In the genomic region with DNA sequence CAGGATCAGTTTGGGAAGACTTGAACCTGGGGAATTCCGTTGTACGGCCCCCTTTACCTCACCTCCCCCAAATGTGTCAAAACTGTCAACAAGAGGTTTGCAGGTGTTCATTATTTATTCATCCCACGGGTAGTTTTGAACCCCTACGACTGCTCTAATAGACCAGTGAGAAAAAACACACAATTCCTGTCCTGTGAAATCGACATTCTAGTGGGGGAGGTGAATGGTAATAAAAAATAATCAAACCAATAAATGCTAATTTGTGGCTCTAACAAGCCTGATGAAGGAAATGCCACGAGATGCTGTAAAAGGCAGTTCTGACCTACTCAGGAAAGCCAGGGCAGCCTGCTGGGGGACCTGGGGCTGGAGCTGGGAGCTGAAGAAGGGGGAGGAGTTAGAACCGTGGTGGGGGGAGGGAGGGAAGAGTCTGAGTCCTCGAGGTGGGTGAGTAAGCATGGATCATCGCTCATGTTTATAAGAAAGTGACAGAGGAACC, we compare ENCODE assay signal across 9 cellular contexts. TPM values are rescaled to one million over a fixed set of nuclear protein-coding genes. Genes with fewer than 3 reads are reported as not detected.
DNase-seq lines count a peak whose midpoint lies in the region; ATAC-seq and TF ChIP-seq lines count a peak whose summit lies in the region.
"Had no signal": no experiment of that assay in that cellular context is flagged by ENCODE, and none has a peak within 500 bp of the region (broad histone marks: within the 10 kb centered on the region; RNA-seq: fewer than 3 reads in every experiment).

No MANE protein-coding gene starts in this region.

- peaks cover 4% of the 10 kb centered on the region for H3K36me3 Mint-ChIP-seq in progenitor cell of endocrine pancreas (ENCODE audit: insufficient read depth)

- peak overlapping the region; percentile 98 for H3K27ac Mint-ChIP-seq in progenitor cell of endocrine pancreas

- H3K9me3 Mint-ChIP-seq in progenitor cell of endocrine pancreas (ENCODE audit: low read depth) = no peaks in the 10 kb centered on the region

- no peak for ATAC-seq in GM18502 (IDR thresholded peaks at IDR 0.05; ENCODE audit: poor library complexity, unreplicated experiment)
- ATAC-seq in GM21529 (IDR thresholded peaks at IDR 0.05; ENCODE audit: unreplicated experiment) = no peak

- peaks cover 4% of the 10 kb centered on the region for H3K27me3 Mint-ChIP-seq in progenitor cell of endocrine pancreas

- TF ChIP-seq POLR2A in Peyer's patch (IDR thresholded peaks at IDR 0.05) (no peak), esophagus squamous epithelium (IDR thresholded peaks at IDR 0.05) (no peak)

- intact Hi-C loops in esophagus squamous epithelium (cut with DNase I) = no loop called here

- H3K4me1 Mint-ChIP-seq in progenitor cell of endocrine pancreas (ENCODE audit: low read depth) = peaks cover 22% of the 10 kb centered on the region

- TF ChIP-seq CTCF in Peyer's patch (IDR thresholded peaks at IDR 0.05) = no peak
- peak in 1 of 6 experiments; percentile 4 for TF ChIP-seq CTCF in esophagus squamous epithelium (IDR thresholded peaks at IDR 0.05)
- TF ChIP-seq CTCF in progenitor cell of endocrine pancreas (IDR thresholded peaks at IDR 0.05; ENCODE audit: unreplicated experiment) = no peak

- H3K9me3 ChIP-seq in Peyer's patch = no peaks in the 10 kb centered on the region
- no peaks in the 10 kb centered on the region for H3K9me3 ChIP-seq in esophagus squamous epithelium

- peak overlapping the region; percentile 53; the same call in 1 of the 2 replicates for H3K4me3 ChIP-seq in GM08714 (ENCODE audit: low read length)
- H3K4me3 ChIP-seq in Peyer's patch = peak overlapping the region; percentile 71 to 77 (median 74)
- H3K4me3 ChIP-seq in esophagus squamous epithelium = peak overlapping the region; percentile 62 to 95 (median 78)

- peaks cover 0 to 30% (median 9%) of the 10 kb centered on the region in 4 donors for H3K4me1 ChIP-seq in Peyer's patch
- H3K4me1 ChIP-seq in esophagus squamous epithelium = peaks cover 24 to 69% (median 35%) of the 10 kb centered on the region in 3 donors

- H3K27me3 ChIP-seq in Peyer's patch (no peaks in the 10 kb centered on the region), esophagus squamous epithelium (no peaks in the 10 kb centered on the region)

- peak overlapping the region; percentile 84 for H3K4me3 Mint-ChIP-seq in progenitor cell of endocrine pancreas (ENCODE audit: low read depth)

- no peak for DNase-seq in Peyer's patch
- no peak for DNase-seq in esophagus squamous epithelium (lab: John Stamatoyannopoulos, UW)
- DNase-seq in progenitor cell of endocrine pancreas (ENCODE audit: low spot score, unreplicated experiment) = no peak
- no peak for DNase-seq in GF-D8 (lab: John Stamatoyannopoulos, UW)
- no peak for DNase-seq in activated effector memory CD4-positive, alpha-beta T cell treated with Interleukin-2 at 50 U/mL for 16 hours

- 5 to 15% methylated on average over 9 of the region's 9 CpGs for WGBS in esophagus squamous epithelium, 2 donors

- peak overlapping the region; percentile 93 to 99 (median 97) for H3K27ac ChIP-seq in Peyer's patch
- H3K27ac ChIP-seq in esophagus squamous epithelium = peak overlapping the region; percentile 95 to 99 (median 97)

- H3K36me3 ChIP-seq in Peyer's patch = peaks cover 0 to 28% (median 0%) of the 10 kb centered on the region in 3 donors
- peaks cover 0 to 35% (median under 1%) of the 10 kb centered on the region in 3 donors for H3K36me3 ChIP-seq in esophagus squamous epithelium

RNA-seq across cellular contexts. Expression of gene DNAJB2, which starts 0.5 kb away (rescaled TPM):
- total RNA-seq in Peyer's patch (10 to 100 TPM; 34.7 to 69.4 (median 58.3) TPM), esophagus squamous epithelium (10 to 100 TPM; 30.3 to 72.6 (median 35.1) TPM), progenitor cell of endocrine pancreas (66.2 and 69.5 TPM in 2 replicates)

RNA-seq across cellular contexts. Expression of gene TUBA4A, which starts 25.0 kb away (rescaled TPM):
- 100 to 1,000 TPM in 3 of 4 donors, 10 to 100 TPM in 1; 49.5 to 137 (median 129) TPM for total RNA-seq in Peyer's patch
- 100 to 1,000 TPM; 104 to 258 (median 169) TPM for total RNA-seq in esophagus squamous epithelium
- 8.3 and 9.1 TPM in 2 replicates for total RNA-seq in progenitor cell of endocrine pancreas

RNA-seq across cellular contexts. Expression of gene TUBA4B, which starts 25.7 kb away (rescaled TPM):
- not detected for total RNA-seq in Peyer's patch
- not detected for total RNA-seq in esophagus squamous epithelium
- total RNA-seq in progenitor cell of endocrine pancreas = not detected in 2 replicates
- total RNA-seq: lung microvascular endothelial cell had no signal

RNA-seq across cellular contexts. Expression of gene PTPRN, which starts 30.5 kb away (rescaled TPM):
- 1 to 10 TPM in 2 of 4 donors, under 1 TPM in 1, not detected in 1; 0.88 to 4.9 (median 2.3) TPM for total RNA-seq in Peyer's patch
- total RNA-seq in esophagus squamous epithelium = not detected
- 30.2 and 30.5 TPM in 2 replicates for total RNA-seq in progenitor cell of endocrine pancreas
- total RNA-seq: lung microvascular endothelial cell had no signal

RNA-seq across cellular contexts. Expression of gene STK16, which starts 33.4 kb away (rescaled TPM):
- total RNA-seq in Peyer's patch (10 to 100 TPM; 19.4 to 27.1 (median 24.3) TPM), esophagus squamous epithelium (10 to 100 TPM in 3 of 4 donors, 1 to 10 TPM in 1; 8.6 to 27.4 (median 19.3) TPM), progenitor cell of endocrine pancreas (23.2 and 24.1 TPM in 2 replicates)
